ENCODE assay signal across 25 cellular contexts in the genomic region with DNA sequence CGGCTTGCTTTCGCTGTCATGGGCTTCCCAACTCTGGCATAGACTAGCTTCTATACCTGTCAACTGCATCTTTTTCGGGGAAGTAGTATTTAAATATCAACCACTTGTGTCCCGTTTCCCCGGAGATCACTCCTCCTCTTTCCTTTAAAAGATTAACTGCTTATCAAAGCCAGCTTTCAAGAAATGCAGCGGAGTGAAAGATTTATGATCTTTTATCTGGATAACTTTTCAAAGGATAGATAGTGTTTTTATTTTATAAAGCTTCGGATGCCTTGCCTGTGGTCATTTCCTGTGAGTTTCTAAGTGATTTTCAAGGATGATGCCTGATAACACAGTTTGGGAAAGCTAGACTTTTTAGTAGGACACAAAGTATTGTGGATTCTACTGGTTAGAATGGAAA. TPM values are rescaled to one million over a fixed set of nuclear protein-coding genes. Genes with fewer than 3 reads are reported as not detected.
DNase-seq lines count a peak whose midpoint lies in the region; ATAC-seq and TF ChIP-seq lines count a peak whose summit lies in the region.
"Had no signal": no experiment of that assay in that cellular context is flagged by ENCODE, and none has a peak within 500 bp of the region (broad histone marks: within the 10 kb centered on the region; RNA-seq: fewer than 3 reads in every experiment).

No MANE protein-coding gene starts in this region.

- no peak for TF ChIP-seq EP300 in suprapubic skin (IDR thresholded peaks at IDR 0.05)

- H3K9me3 Mint-ChIP-seq in activated CD4-positive, alpha-beta T cell treated with anti-CD3 and anti-CD28 coated beads, Interleukin-2, amount 10 ng/mL, durations not matched to agents 24 days and 14 days, result no peaks in the 10 kb centered on the region
- H3K9me3 Mint-ChIP-seq: nephron progenitor cell had no signal

- no peak for ATAC-seq in GM18505 (IDR thresholded peaks at IDR 0.05; ENCODE audit: unreplicated experiment)
- ATAC-seq in GM18517 (IDR thresholded peaks at IDR 0.05; ENCODE audit: unreplicated experiment), result no peak

- no peaks in the 10 kb centered on the region for H3K27me3 ChIP-seq in adrenal gland
- peaks cover 0 to 10% of the 10 kb centered on the region in 2 donors for H3K27me3 ChIP-seq in muscle layer of colon (ENCODE audit: control insufficient read depth in 1 of 2, insufficient read depth in 2 of 2, low read length in 2 of 2)
- peaks cover 12% of the 10 kb centered on the region for H3K27me3 ChIP-seq in suprapubic skin
- H3K27me3 ChIP-seq: cardiac muscle cell, ovary had no signal

- H3K36me3 ChIP-seq in adrenal gland (replicated peaks in 1 of 2) (no peaks in the 10 kb centered on the region), muscle layer of colon (ENCODE audit: insufficient read depth, low read length) (no peaks in the 10 kb centered on the region), suprapubic skin (no peaks in the 10 kb centered on the region)
- H3K36me3 ChIP-seq: cardiac muscle cell, colonic mucosa, ovary, SJSA1, WERI-Rb-1 had no signal

- WGBS in adrenal gland, 4 donors, result 13 to 29% (median 17%) methylated on average over 7 of the region's 7 CpGs
- WGBS in suprapubic skin, result 50% methylated on average over 7 of the region's 7 CpGs

- no peak overlapping the region for H3K27ac Mint-ChIP-seq in activated CD4-positive, alpha-beta T cell treated with anti-CD3 and anti-CD28 coated beads, Interleukin-2, amount 10 ng/mL, durations not matched to agents 24 days and 14 days
- H3K27ac Mint-ChIP-seq: activated naive CD8-positive, alpha-beta T cell; nephron progenitor cell; type B pancreatic cell had no signal

- TF ChIP-seq POLR2A in adrenal gland (IDR thresholded peaks at IDR 0.05) (no peak), suprapubic skin (IDR thresholded peaks at IDR 0.05) (no peak), GM18505 (IDR thresholded peaks at IDR 0.05; ENCODE audit: borderline replicate concordance, extremely low read depth, insufficient read depth, insufficient read length) (no peak)

- H3K27ac ChIP-seq in adrenal gland (peak overlapping the region; percentile 5 to 42 (median 12)), muscle layer of colon (ENCODE audit: low read depth, low read length) (peak overlapping the region; percentile 5), suprapubic skin (peak overlapping the region; percentile 16)
- H3K27ac ChIP-seq: cardiac muscle cell, colonic mucosa, HL-60, SJSA1, WERI-Rb-1 had no signal

- intact Hi-C loops in adrenal gland (cut with DNase I), result loop anchor here (5.0 to 10.0 kb wide), 2 partner anchors 469 to 477 kb away; no protein-coding TSS in a partner anchor
- intact Hi-C loops in activated CD4-positive, alpha-beta T cell treated with anti-CD3 and anti-CD28 coated beads, Interleukin-2, amount 10 ng/mL, durations not matched to agents 24 days and 14 days (cut with micrococcal nuclease), result loop anchor here (1.0 to 5.0 kb wide), 3 partner anchors 468 to 1014 kb away; no protein-coding TSS in a partner anchor

- H3K4me3 Mint-ChIP-seq in activated CD4-positive, alpha-beta T cell treated with anti-CD3 and anti-CD28 coated beads, Interleukin-2, amount 10 ng/mL, durations not matched to agents 24 days and 14 days, result no peak overlapping the region
- H3K4me3 Mint-ChIP-seq: activated naive CD8-positive, alpha-beta T cell; nephron progenitor cell; type B pancreatic cell had no signal

- TF ChIP-seq CTCF in adrenal gland (IDR thresholded peaks at IDR 0.05) (no peak), suprapubic skin (IDR thresholded peaks at IDR 0.05) (no peak)

- DNase-seq in NCI-H510A treated with DMSO at 0.1 percent for 48 hours (lab: John Stamatoyannopoulos, UW) (peak; percentile 29), NCI-H510A (lab: John Stamatoyannopoulos, UW) (no peak), adrenal gland (no peak), suprapubic skin (ENCODE audit: low spot score in 2 of 2) (no peak)
- no peak for DNase-seq in activated CD4-positive, alpha-beta T cell treated with anti-CD3 and anti-CD28 coated beads, Interleukin-2, amount 10 ng/mL, durations not matched to agents 24 days and 14 days
- DNase-seq: activated CD4-positive, alpha-beta T cell treated with anti-CD3 and anti-CD28 coated beads for 4 hours; activated effector memory CD4-positive, alpha-beta T cell treated with Interleukin-2 at 50 U/mL for 16 hours; activated T-cell treated with anti-CD3 and anti-CD28 coated beads, Interleukin-2, amount 50 U/mL, for 1 hour; colonic mucosa; effector memory CD4-positive, alpha-beta T cell; nephron progenitor cell; right cardiac atrium had no signal

- H3K4me1 ChIP-seq in adrenal gland (replicated peaks in 1 of 2), result peaks cover 23 to 49% of the 10 kb centered on the region in 2 donors
- H3K4me1 ChIP-seq in muscle layer of colon (ENCODE audit: insufficient read depth, low read length), result peaks cover 66% of the 10 kb centered on the region
- H3K4me1 ChIP-seq in suprapubic skin, result peaks cover 52% of the 10 kb centered on the region
- H3K4me1 ChIP-seq: colonic mucosa had no signal

- H3K27me3 Mint-ChIP-seq in activated CD4-positive, alpha-beta T cell treated with anti-CD3 and anti-CD28 coated beads, Interleukin-2, amount 10 ng/mL, durations not matched to agents 24 days and 14 days, result peaks cover 49% of the 10 kb centered on the region

- H3K9me3 ChIP-seq in adrenal gland (replicated peaks in 1 of 3) (no peaks in the 10 kb centered on the region), muscle layer of colon (ENCODE audit: low read length) (no peaks in the 10 kb centered on the region), suprapubic skin (no peaks in the 10 kb centered on the region)
- H3K9me3 ChIP-seq: Caco-2, colonic mucosa, ovary, SJSA1 had no signal

- H3K4me3 ChIP-seq in adrenal gland (no peak overlapping the region), muscle layer of colon (ENCODE audit: low read depth in 1 of 2, low read length in 2 of 2) (no peak overlapping the region), suprapubic skin (no peak overlapping the region)
- H3K4me3 ChIP-seq: cardiac muscle cell, colonic mucosa, lung, ovary, SJSA1 had no signal

- H3K9ac ChIP-seq in muscle layer of colon (ENCODE audit: low read length), result no peak overlapping the region

- H3K4me1 Mint-ChIP-seq in activated CD4-positive, alpha-beta T cell treated with anti-CD3 and anti-CD28 coated beads, Interleukin-2, amount 10 ng/mL, durations not matched to agents 24 days and 14 days, result peaks cover 6% of the 10 kb centered on the region

- H3K36me3 Mint-ChIP-seq in activated CD4-positive, alpha-beta T cell treated with anti-CD3 and anti-CD28 coated beads, Interleukin-2, amount 10 ng/mL, durations not matched to agents 24 days and 14 days (ENCODE audit: low read depth), result no peaks in the 10 kb centered on the region
- H3K36me3 Mint-ChIP-seq: activated naive CD8-positive, alpha-beta T cell had no signal

RNA-seq across cellular contexts. Expression of gene IGFBP5, which starts 2.9 kb away (rescaled TPM):
- total RNA-seq in adrenal gland, result 1,000 to 10,000 TPM in 3 of 8 donors, 100 to 1,000 TPM in 5; 348 to 2,550 (median 761) TPM
- 100 to 1,000 TPM in 2 of 3 donors, 10 to 100 TPM in 1; 92.5 to 204 (median 204) TPM for polyA plus RNA-seq in adrenal gland
- 100 to 1,000 TPM in 3 of 4 donors, 10 to 100 TPM in 1; 79.1 to 424 (median 163) TPM for total RNA-seq in suprapubic skin
- not detected in 2 replicates for total RNA-seq in activated CD4-positive, alpha-beta T cell treated with anti-CD3 and anti-CD28 coated beads, Interleukin-2, amount 10 ng/mL, durations not matched to agents 24 days and 14 days
- total RNA-seq: activated CD8-positive, alpha-beta memory T cell treated with anti-CD3 and anti-CD28 coated beads for 36 hours had no signal

Comparison
In these comparisons a context has a peak if more than half of its experiments do, and no peak if none do; other contexts are left out.
1. RNA of gene IGFBP5, which starts 2.9 kb away (total RNA-seq): 348 to 2,550 TPM in adrenal gland and 79.1 to 424 TPM in suprapubic skin; not detected in activated CD4-positive, alpha-beta T cell treated with anti-CD3 and anti-CD28 coated beads, Interleukin-2, amount 10 ng/mL, durations not matched to agents 24 days and 14 days; every median in the first group is over 10 times any median in the second.
2. Peak in every context shown above with its lines, with median percentiles within 50 percentile points of each other: H3K27ac ChIP-seq.